Comparison of ENCODE assay signal across 8 cellular contexts in the genomic region with DNA sequence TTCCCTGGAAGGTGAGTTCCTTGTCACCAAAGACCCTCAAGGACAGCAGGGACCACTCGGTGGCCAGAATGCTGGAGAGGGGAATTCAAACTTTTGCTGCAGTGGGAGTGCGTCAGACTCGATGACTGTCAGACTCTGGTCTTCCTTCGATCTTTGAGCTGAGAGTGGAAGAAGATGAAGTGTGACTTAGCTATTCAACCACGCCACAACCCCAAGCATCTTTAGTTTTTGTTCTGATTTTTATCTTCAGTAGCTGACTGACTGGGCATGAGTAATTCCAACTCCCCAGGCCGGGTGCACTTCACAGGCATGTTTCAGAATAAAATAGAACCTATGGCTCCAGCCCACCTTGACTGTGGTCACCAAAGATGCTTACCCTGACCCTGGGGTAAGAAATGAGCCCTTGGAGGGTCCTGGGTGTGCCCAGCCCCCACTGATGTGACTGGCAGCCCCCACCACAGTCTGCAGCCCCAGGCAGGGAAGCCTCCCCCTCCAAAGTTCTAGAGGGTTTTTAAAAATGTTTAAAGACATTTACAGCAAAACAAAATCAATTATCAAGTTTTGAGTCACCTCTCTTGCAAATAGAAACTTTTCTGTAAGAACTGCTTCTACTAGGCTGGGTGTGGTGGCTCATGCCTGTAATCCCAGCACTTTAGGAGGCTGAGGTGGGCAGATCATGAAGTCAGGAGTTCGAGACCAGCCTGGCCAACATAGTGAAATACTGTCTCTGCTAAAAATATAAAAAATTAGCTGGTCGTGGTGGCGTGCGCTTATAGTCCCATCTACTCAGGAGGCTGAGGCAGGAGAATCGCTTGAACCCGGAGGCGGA. TPM values are rescaled to one million over a fixed set of nuclear protein-coding genes. Genes with fewer than 3 reads are reported as not detected.
DNase-seq lines count a peak whose midpoint lies in the region; ATAC-seq and TF ChIP-seq lines count a peak whose summit lies in the region.

No MANE protein-coding gene starts in this region.

- no peaks in the 10 kb centered on the region for H3K36me3 Mint-ChIP-seq in activated naive CD4-positive, alpha-beta T cell treated with anti-CD3 and anti-CD28 coated beads, Interleukin-2, amount 50 U/mL, for 72 hours

- H3K9me3 Mint-ChIP-seq in activated naive CD4-positive, alpha-beta T cell treated with anti-CD3 and anti-CD28 coated beads, Interleukin-2, amount 50 U/mL, for 72 hours: peaks cover 0 to 8% of the 10 kb centered on the region in 2 donors

- H3K27ac Mint-ChIP-seq in activated naive CD4-positive, alpha-beta T cell treated with anti-CD3 and anti-CD28 coated beads, Interleukin-2, amount 50 U/mL, for 72 hours: peak overlapping the region; percentile 88 to 98

- no peak for TF ChIP-seq CTCF in omental fat pad (IDR thresholded peaks at IDR 0.05)

- DNase-seq in HPDE6-E6E7 (ENCODE audit: extremely low spot score): peak; percentile 63
- peak in 1 of 2 donors; percentile 71 for DNase-seq in activated naive CD4-positive, alpha-beta T cell treated with anti-CD3 and anti-CD28 coated beads, Interleukin-2, amount 50 U/mL, for 72 hours (ENCODE audit: low spot score in 2 of 2)
- peak; percentile 45 to 52 for DNase-seq in stimulated activated CD4-positive, alpha-beta T cell treated with anti-CD3 and anti-CD28 coated beads, Interleukin-2, amount 100 ng/mL, for 48 hours
- DNase-seq in omental fat pad (ENCODE audit: low spot score): no peak
- no peak for DNase-seq in NCI-H526 treated with DMSO at 0.1 percent for 48 hours (lab: John Stamatoyannopoulos, UW)

- ATAC-seq in GM18511 (IDR thresholded peaks at IDR 0.05; ENCODE audit: unreplicated experiment) (peak; percentile 61), omental fat pad (ENCODE audit: low FRiP score) (no peak), HG02678 (IDR thresholded peaks at IDR 0.05; ENCODE audit: unreplicated experiment) (no peak), GM21367 (IDR thresholded peaks at IDR 0.05; ENCODE audit: unreplicated experiment) (no peak)
- ATAC-seq in activated naive CD4-positive, alpha-beta T cell treated with anti-CD3 and anti-CD28 coated beads, Interleukin-2, amount 50 U/mL, for 72 hours: peak; percentile 74 to 82

RNA-seq across cellular contexts. Expression of gene YWHAQ, which starts 24.9 kb away (rescaled TPM):
- total RNA-seq in activated naive CD4-positive, alpha-beta T cell treated with anti-CD3 and anti-CD28 coated beads, Interleukin-2, amount 50 U/mL, for 72 hours: 100 to 1,000 TPM; 225 to 256 TPM
- 100 to 1,000 TPM; 160 to 222 (median 168) TPM for total RNA-seq in omental fat pad

Comparison
In these comparisons a context has a peak if more than half of its experiments do, and no peak if none do; other contexts are left out.
1. ATAC-seq: peak in GM18511 (single experiment) and activated naive CD4-positive, alpha-beta T cell treated with anti-CD3 and anti-CD28 coated beads, Interleukin-2, amount 50 U/mL, for 72 hours (2 of 2); none in omental fat pad (single experiment), HG02678 (single experiment) and GM21367 (single experiment).
2. DNase-seq: peak in HPDE6-E6E7 (single experiment) and stimulated activated CD4-positive, alpha-beta T cell treated with anti-CD3 and anti-CD28 coated beads, Interleukin-2, amount 100 ng/mL, for 48 hours (2 of 2); none in omental fat pad (single experiment) and NCI-H526 treated with DMSO at 0.1 percent for 48 hours (single experiment).